ENCODE assay signal across 19 cellular contexts in genomic region chr16:10883004-10883403, GRCh38. TPM values are rescaled to one million over a fixed set of nuclear protein-coding genes. Genes with fewer than 3 reads are reported as not detected.
DNase-seq lines count a peak whose midpoint lies in the region; ATAC-seq and TF ChIP-seq lines count a peak whose summit lies in the region.
"Had no signal": no experiment of that assay in that cellular context is flagged by ENCODE, and none has a peak within 500 bp of the region (broad histone marks: within the 10 kb centered on the region; RNA-seq: fewer than 3 reads in every experiment).

No MANE protein-coding gene starts in this region.

- H3K36me3 ChIP-seq in trophoblast cell (ENCODE audit: control insufficient read depth in 1 of 2, insufficient read depth in 2 of 2, low read length in 2 of 2), result no peaks in the 10 kb centered on the region

- H3K4me1 ChIP-seq in trophoblast cell (ENCODE audit: control insufficient read depth in 1 of 2, insufficient read depth in 2 of 2, low read length in 2 of 2), result peaks cover 10% of the 10 kb centered on the region in 2 experiments

- no CpG with 5 or more reads among the region's 7 CpGs for WGBS in trophoblast cell (ENCODE audit: extremely low coverage, insufficient coverage, insufficient read length)

- no peak for TF ChIP-seq CTCF in Calu3 (IDR thresholded peaks at IDR 0.05; ENCODE audit: unreplicated experiment)
- TF ChIP-seq CTCF in epithelial cell of esophagus (IDR thresholded peaks at IDR 0.05; ENCODE audit: insufficient read depth, low read depth, low read length, missing control alignments), result no peak

- H3K79me1 ChIP-seq in trophoblast cell (ENCODE audit: low read length), result no peaks in the 10 kb centered on the region

- in situ Hi-C loops in KBM-7 (cut with MboI; ENCODE audit: low pct_unique_long_range_greater_than_20kb, low sequenced_read_pairs), result no loop called here

- no peak overlapping the region for H3K4me3 ChIP-seq in epithelial cell of esophagus (ENCODE audit: low read length)
- no peak overlapping the region for H3K4me3 ChIP-seq in trophoblast cell (ENCODE audit: low read depth, low read length)
- H3K4me3 ChIP-seq: dorsolateral prefrontal cortex had no signal

- H3K27me3 Mint-ChIP-seq in Calu3 (ENCODE audit: unreplicated experiment), result no peaks in the 10 kb centered on the region
- peaks cover 30% of the 10 kb centered on the region for H3K27me3 Mint-ChIP-seq in activated CD4-positive, alpha-beta memory T cell treated with anti-CD3 and anti-CD28 coated beads for 36 hours

- H3K4me2 ChIP-seq in trophoblast cell (ENCODE audit: low read length), result peak overlapping the region; percentile 42

- peaks cover 20% of the 10 kb centered on the region for H3K36me3 Mint-ChIP-seq in Calu3 (ENCODE audit: insufficient read depth, unreplicated experiment)
- H3K36me3 Mint-ChIP-seq in activated CD4-positive, alpha-beta memory T cell treated with anti-CD3 and anti-CD28 coated beads for 36 hours, result no peaks in the 10 kb centered on the region
- H3K36me3 Mint-ChIP-seq: activated naive CD8-positive, alpha-beta T cell treated with anti-CD3 and anti-CD28 coated beads for 36 hours had no signal

- H3K4ac ChIP-seq in trophoblast cell (ENCODE audit: low read depth, low read length), result no peak overlapping the region

- H3K9me3 Mint-ChIP-seq in Calu3 (ENCODE audit: low read depth, unreplicated experiment), result no peaks in the 10 kb centered on the region
- no peaks in the 10 kb centered on the region for H3K9me3 Mint-ChIP-seq in activated CD4-positive, alpha-beta memory T cell treated with anti-CD3 and anti-CD28 coated beads for 36 hours
- H3K9me3 Mint-ChIP-seq: activated CD4-positive, alpha-beta T cell treated with anti-CD3 and anti-CD28 coated beads, Interleukin-2, amount 10 ng/mL, durations not matched to agents 24 days and 14 days; activated naive CD8-positive, alpha-beta T cell treated with anti-CD3 and anti-CD28 coated beads for 36 hours; activated T-cell treated with anti-CD3 and anti-CD28 coated beads, Interleukin-2, amount 50 U/mL, for 24 hours had no signal

- peak overlapping the region; percentile 9 for H2BK12ac ChIP-seq in trophoblast cell (ENCODE audit: low read length)

- H3K27me3 ChIP-seq in trophoblast cell (ENCODE audit: insufficient read depth, low read length), result peaks cover 7% of the 10 kb centered on the region

- no TSS peak for BruUV-seq in Calu3 (replicated peaks; lab: Mats Ljungman, UMichigan)

- no peak for ATAC-seq in HG02973 (IDR thresholded peaks at IDR 0.05; ENCODE audit: unreplicated experiment)
- ATAC-seq: stimulated activated naive CD8-positive, alpha-beta T cell treated with anti-CD3 and anti-CD28 coated beads, Interleukin-15, Interleukin-2, amounts not matched to agents 100 U/mL and 50 U/mL, for 24 hours had no signal

- H3K9me3 ChIP-seq in trophoblast cell (ENCODE audit: insufficient read depth, low read depth, low read length), result no peaks in the 10 kb centered on the region

- no peak overlapping the region for H2BK5ac ChIP-seq in trophoblast cell (ENCODE audit: low read depth, low read length, poor library complexity)

- no peak overlapping the region for H3K27ac Mint-ChIP-seq in Calu3 (ENCODE audit: unreplicated experiment)
- no peak overlapping the region for H3K27ac Mint-ChIP-seq in activated CD4-positive, alpha-beta memory T cell treated with anti-CD3 and anti-CD28 coated beads for 36 hours
- H3K27ac Mint-ChIP-seq: activated CD4-positive, alpha-beta T cell treated with anti-CD3 and anti-CD28 coated beads, Interleukin-2, amount 10 ng/mL, durations not matched to agents 24 days and 14 days; activated naive CD8-positive, alpha-beta T cell treated with anti-CD3 and anti-CD28 coated beads for 36 hours; activated T-cell treated with anti-CD3 and anti-CD28 coated beads, Interleukin-2, amount 50 U/mL, for 24 hours had no signal

- H3K4me3 Mint-ChIP-seq in Calu3 (ENCODE audit: low read depth, unreplicated experiment), result peak overlapping the region; percentile 20
- H3K4me3 Mint-ChIP-seq in activated CD4-positive, alpha-beta memory T cell treated with anti-CD3 and anti-CD28 coated beads for 36 hours, result no peak overlapping the region
- H3K4me3 Mint-ChIP-seq: activated CD4-positive, alpha-beta T cell treated with anti-CD3 and anti-CD28 coated beads, Interleukin-2, amount 10 ng/mL, durations not matched to agents 24 days and 14 days; activated naive CD8-positive, alpha-beta T cell treated with anti-CD3 and anti-CD28 coated beads for 36 hours; activated T-cell treated with anti-CD3 and anti-CD28 coated beads, Interleukin-2, amount 50 U/mL, for 24 hours had no signal

- H4K91ac ChIP-seq in trophoblast cell (ENCODE audit: low read depth, low read length), result no peak overlapping the region

- no peak overlapping the region for H3K18ac ChIP-seq in trophoblast cell (ENCODE audit: low read length)

- H3K27ac ChIP-seq in trophoblast cell (ENCODE audit: low read depth, low read length), result no peak overlapping the region
- H3K27ac ChIP-seq: dorsolateral prefrontal cortex had no signal

- no peak overlapping the region for H3K14ac ChIP-seq in trophoblast cell (ENCODE audit: low read length)

- H4K12ac ChIP-seq in trophoblast cell (ENCODE audit: low read depth, low read length), result no peak overlapping the region

- peaks cover 63% of the 10 kb centered on the region for H3K4me1 Mint-ChIP-seq in Calu3 (ENCODE audit: low read depth, unreplicated experiment)
- H3K4me1 Mint-ChIP-seq in activated CD4-positive, alpha-beta memory T cell treated with anti-CD3 and anti-CD28 coated beads for 36 hours (ENCODE audit: low read depth), result peaks cover 29% of the 10 kb centered on the region

- CTCF ChIA-PET in Calu3 (lab: Charles Lee), result interaction anchor here (1.6 to 2.3 kb wide), 2 partner anchors 11 to 35 kb away, joined by 5 to 6 read pairs; no protein-coding TSS in a partner anchor
- CTCF ChIA-PET in activated CD4-positive, alpha-beta memory T cell treated with anti-CD3 and anti-CD28 coated beads for 36 hours (lab: Charles Lee), result interaction anchor here (1.8 kb wide), 1 partner anchor 35 kb away, joined by 4 read pairs; no protein-coding TSS in a partner anchor

- H2AK5ac ChIP-seq in trophoblast cell (ENCODE audit: low read length), result no peak overlapping the region

- intact Hi-C loops in Calu3 (cut with micrococcal nuclease; ENCODE audit: unreplicated experiment), result no loop called here
- intact Hi-C loops in activated CD4-positive, alpha-beta memory T cell treated with anti-CD3 and anti-CD28 coated beads for 36 hours (cut with micrococcal nuclease), result no loop called here

- H4K8ac ChIP-seq in trophoblast cell (ENCODE audit: low read depth, low read length), result peak overlapping the region; percentile 21

- H2BK120ac ChIP-seq in trophoblast cell (ENCODE audit: insufficient read depth, low read length, poor library complexity), result no peak overlapping the region

- peak; percentile 82 for DNase-seq in Calu3
- DNase-seq in KBM-7, result peak; percentile 16
- DNase-seq in epithelial cell of esophagus (ENCODE audit: low read depth), result peak; percentile 41
- no peak for DNase-seq in trophoblast cell
- DNase-seq in NCI-H748 (lab: John Stamatoyannopoulos, UW; ENCODE audit: unreplicated experiment), result no peak
- DNase-seq in activated CD4-positive, alpha-beta memory T cell treated with anti-CD3 and anti-CD28 coated beads for 36 hours, result no peak
- DNase-seq in globus pallidus (ENCODE audit: low spot score), result no peak
- DNase-seq: activated CD4-positive, alpha-beta T cell treated with anti-CD3 and anti-CD28 coated beads, Interleukin-2, amount 10 ng/mL, durations not matched to agents 24 days and 14 days; activated naive CD8-positive, alpha-beta T cell treated with anti-CD3 and anti-CD28 coated beads for 36 hours; activated T-cell treated with anti-CD3 and anti-CD28 coated beads, Interleukin-2, amount 50 U/mL, for 24 hours; AML-193; DMS153; dorsolateral prefrontal cortex; GOT3; IMR-90; mesenchymal stem cell; NCI-H446; stimulated activated naive CD8-positive, alpha-beta T cell treated with anti-CD3 and anti-CD28 coated beads, Interleukin-15, Interleukin-2, amounts not matched to agents 100 U/mL and 50 U/mL, for 24 hours had no signal

- no peak overlapping the region for H3K9ac ChIP-seq in trophoblast cell (ENCODE audit: low read length)

- POLR2A ChIA-PET in activated CD4-positive, alpha-beta memory T cell treated with anti-CD3 and anti-CD28 coated beads for 36 hours (lab: Charles Lee), result no interaction called here

- H2AFZ ChIP-seq in trophoblast cell (ENCODE audit: insufficient read depth, low read length, poor library complexity), result no peak overlapping the region

- H3K79me2 ChIP-seq in trophoblast cell (ENCODE audit: control insufficient read depth, insufficient read depth, low read length, poor library complexity), result no peaks in the 10 kb centered on the region

- no peak overlapping the region for H3K23ac ChIP-seq in trophoblast cell (ENCODE audit: low read length)

RNA-seq across cellular contexts. Expression of gene CIITA, which starts 6.0 kb away (rescaled TPM):
- total RNA-seq in Calu3 (2022), result 16.3 and 22.4 TPM in 2 replicates
- 0.14 and 0.15 TPM in 2 replicates for polyA plus RNA-seq in trophoblast cell (2013)
- 1 to 10 TPM; 1.8 to 3.2 TPM for total RNA-seq in activated CD4-positive, alpha-beta memory T cell treated with anti-CD3 and anti-CD28 coated beads for 36 hours
- total RNA-seq: IMR-90 had no signal

RNA-seq across cellular contexts. Expression of gene DEXI, which starts 59.3 kb away (rescaled TPM):
- 32.3 and 40.3 TPM in 2 replicates for total RNA-seq in Calu3 (2022)
- polyA plus RNA-seq in trophoblast cell (2013), result 20.5 and 21.3 TPM in 2 replicates
- total RNA-seq in activated CD4-positive, alpha-beta memory T cell treated with anti-CD3 and anti-CD28 coated beads for 36 hours, result 10 to 100 TPM; 35.1 to 38.2 TPM

Comparison
In these comparisons a context has a peak if more than half of its experiments do, and no peak if none do; other contexts are left out.
1. DNase-seq: peak in Calu3 (single experiment), KBM-7 (single experiment) and epithelial cell of esophagus (single experiment); none in trophoblast cell (0 of 2), NCI-H748 (single experiment), activated CD4-positive, alpha-beta memory T cell treated with anti-CD3 and anti-CD28 coated beads for 36 hours (single experiment) and globus pallidus (single experiment).